In genomic region chr20:48770700-48771099, GRCh38 we compare ENCODE assay signal across 18 cellular contexts. TPM values are rescaled to one million over a fixed set of nuclear protein-coding genes. Genes with fewer than 3 reads are reported as not detected.
DNase-seq lines count a peak whose midpoint lies in the region; ATAC-seq lines count a peak whose summit lies in the region.
"Had no signal": no experiment of that assay in that cellular context is flagged by ENCODE, and none has a peak within 500 bp of the region (broad histone marks: within the 10 kb centered on the region; RNA-seq: fewer than 3 reads in every experiment).

No MANE protein-coding gene starts in this region.

- H3K36me3 Mint-ChIP-seq in stimulated activated naive CD8-positive, alpha-beta T cell treated with anti-CD3 and anti-CD28 coated beads, Interleukin-15, Interleukin-2, amounts not matched to agents 100 ng/mL and 50 ng/mL, for 24 hours (ENCODE audit: low read depth): peaks cover 44% of the 10 kb centered on the region
- H3K36me3 Mint-ChIP-seq in activated CD4-positive, alpha-beta memory T cell treated with anti-CD3 and anti-CD28 coated beads, Interleukin-2, amount 10 ng/mL, durations not matched to agents 7 days and 5 days (ENCODE audit: low read depth): peaks cover 54% of the 10 kb centered on the region

- H3K36me3 ChIP-seq in H7 (replicated peaks; ENCODE audit: control insufficient read depth, insufficient read depth, low read length): no peaks in the 10 kb centered on the region

- CTCF ChIA-PET in activated CD4-positive, alpha-beta memory T cell treated with anti-CD3 and anti-CD28 coated beads, Interleukin-2, amount 10 ng/mL, durations not matched to agents 7 days and 5 days (lab: Charles Lee): no interaction called here

- no peaks in the 10 kb centered on the region for H3K27me3 Mint-ChIP-seq in stimulated activated naive CD8-positive, alpha-beta T cell treated with anti-CD3 and anti-CD28 coated beads, Interleukin-15, Interleukin-2, amounts not matched to agents 100 ng/mL and 50 ng/mL, for 24 hours
- no peaks in the 10 kb centered on the region for H3K27me3 Mint-ChIP-seq in stimulated activated naive CD8-positive, alpha-beta T cell treated with anti-CD3 and anti-CD28 coated beads, Interleukin-15, amount 100 ng/mL, for 72 hours
- no peaks in the 10 kb centered on the region for H3K27me3 Mint-ChIP-seq in activated CD4-positive, alpha-beta memory T cell treated with anti-CD3 and anti-CD28 coated beads, Interleukin-2, amount 10 ng/mL, durations not matched to agents 7 days and 5 days

- H3K4me3 ChIP-seq in H7 (ENCODE audit: insufficient read depth, low read depth, low read length): no peak overlapping the region
- H3K4me3 ChIP-seq: SK-N-MC had no signal

- H3K4me1 Mint-ChIP-seq in stimulated activated naive CD8-positive, alpha-beta T cell treated with anti-CD3 and anti-CD28 coated beads, Interleukin-15, Interleukin-2, amounts not matched to agents 100 ng/mL and 50 ng/mL, for 24 hours (ENCODE audit: low read depth): peaks cover 100% of the 10 kb centered on the region
- peaks cover 99% of the 10 kb centered on the region for H3K4me1 Mint-ChIP-seq in stimulated activated naive CD8-positive, alpha-beta T cell treated with anti-CD3 and anti-CD28 coated beads, Interleukin-15, amount 100 ng/mL, for 72 hours
- peaks cover 95% of the 10 kb centered on the region for H3K4me1 Mint-ChIP-seq in activated CD4-positive, alpha-beta memory T cell treated with anti-CD3 and anti-CD28 coated beads, Interleukin-2, amount 10 ng/mL, durations not matched to agents 7 days and 5 days

- peak overlapping the region; percentile 99 for H3K27ac Mint-ChIP-seq in stimulated activated naive CD8-positive, alpha-beta T cell treated with anti-CD3 and anti-CD28 coated beads, Interleukin-15, Interleukin-2, amounts not matched to agents 100 ng/mL and 50 ng/mL, for 24 hours
- no peak overlapping the region for H3K27ac Mint-ChIP-seq in stimulated activated naive CD8-positive, alpha-beta T cell treated with anti-CD3 and anti-CD28 coated beads, Interleukin-15, amount 100 ng/mL, for 72 hours
- H3K27ac Mint-ChIP-seq in activated CD4-positive, alpha-beta memory T cell treated with anti-CD3 and anti-CD28 coated beads, Interleukin-2, amount 10 ng/mL, durations not matched to agents 7 days and 5 days: peak overlapping the region; percentile 41
- H3K27ac Mint-ChIP-seq: HFFc6, nephron had no signal

- no peaks in the 10 kb centered on the region for H3K9me3 Mint-ChIP-seq in stimulated activated naive CD8-positive, alpha-beta T cell treated with anti-CD3 and anti-CD28 coated beads, Interleukin-15, Interleukin-2, amounts not matched to agents 100 ng/mL and 50 ng/mL, for 24 hours
- H3K9me3 Mint-ChIP-seq in stimulated activated naive CD8-positive, alpha-beta T cell treated with anti-CD3 and anti-CD28 coated beads, Interleukin-15, amount 100 ng/mL, for 72 hours: peaks cover 8 to 18% of the 10 kb centered on the region in 2 donors
- H3K9me3 Mint-ChIP-seq in activated CD4-positive, alpha-beta memory T cell treated with anti-CD3 and anti-CD28 coated beads, Interleukin-2, amount 10 ng/mL, durations not matched to agents 7 days and 5 days: peaks cover 2% of the 10 kb centered on the region

- H3K4me3 Mint-ChIP-seq in stimulated activated naive CD8-positive, alpha-beta T cell treated with anti-CD3 and anti-CD28 coated beads, Interleukin-15, Interleukin-2, amounts not matched to agents 100 ng/mL and 50 ng/mL, for 24 hours: no peak overlapping the region
- no peak overlapping the region for H3K4me3 Mint-ChIP-seq in stimulated activated naive CD8-positive, alpha-beta T cell treated with anti-CD3 and anti-CD28 coated beads, Interleukin-15, amount 100 ng/mL, for 72 hours
- no peak overlapping the region for H3K4me3 Mint-ChIP-seq in activated CD4-positive, alpha-beta memory T cell treated with anti-CD3 and anti-CD28 coated beads, Interleukin-2, amount 10 ng/mL, durations not matched to agents 7 days and 5 days
- H3K4me3 Mint-ChIP-seq: HFFc6, nephron had no signal

- no peaks in the 10 kb centered on the region for H3K27me3 ChIP-seq in H7 (ENCODE audit: control insufficient read depth, insufficient read depth, low read length)

- no peak for DNase-seq in stimulated activated naive CD8-positive, alpha-beta T cell treated with anti-CD3 and anti-CD28 coated beads, Interleukin-15, amount 100 ng/mL, for 72 hours
- no peak for DNase-seq in activated CD4-positive, alpha-beta memory T cell treated with anti-CD3 and anti-CD28 coated beads, Interleukin-2, amount 10 ng/mL, durations not matched to agents 7 days and 5 days
- DNase-seq in fibroblast of gingiva (ENCODE audit: low read depth): peak; percentile 25
- DNase-seq in H7: no peak
- DNase-seq in EL: no peak
- DNase-seq in Kasumi-1 (lab: John Stamatoyannopoulos, UW): no peak
- DNase-seq: cortex of kidney; DMS79; HFFc6; KG1; NCI-H2171; NCI-H526; stimulated activated CD4-positive, alpha-beta T cell treated with anti-CD3 and anti-CD28 coated beads, Interleukin-15, amount 100 ng/mL, for 24 hours; T-helper 9 cell had no signal

- POLR2A ChIA-PET in activated CD4-positive, alpha-beta memory T cell treated with anti-CD3 and anti-CD28 coated beads, Interleukin-2, amount 10 ng/mL, durations not matched to agents 7 days and 5 days (lab: Charles Lee): interaction anchor here (1.1 to 1.4 kb wide), 2 partner anchors 20 to 32 kb away, joined by 5 to 8 read pairs; no protein-coding TSS in a partner anchor

- ATAC-seq in stimulated activated naive CD8-positive, alpha-beta T cell treated with anti-CD3 and anti-CD28 coated beads, Interleukin-15, amount 100 ng/mL, for 72 hours: no peak
- ATAC-seq: sciatic nerve had no signal

RNA-seq across cellular contexts. Expression of gene PREX1, which starts 57.1 kb away (rescaled TPM):
- 100 to 1,000 TPM; 158 to 160 TPM for total RNA-seq in activated CD4-positive, alpha-beta memory T cell treated with anti-CD3 and anti-CD28 coated beads, Interleukin-2, amount 10 ng/mL, durations not matched to agents 7 days and 5 days
- total RNA-seq in H7 (2014; rRNA removed; shearing (Covaris generic)): 36.0 and 37.6 TPM in 2 replicates

Comparison
In these comparisons a context has a peak if more than half of its experiments do, and no peak if none do; other contexts are left out.
1. H3K27ac Mint-ChIP-seq: peak in stimulated activated naive CD8-positive, alpha-beta T cell treated with anti-CD3 and anti-CD28 coated beads, Interleukin-15, Interleukin-2, amounts not matched to agents 100 ng/mL and 50 ng/mL, for 24 hours (single experiment) and activated CD4-positive, alpha-beta memory T cell treated with anti-CD3 and anti-CD28 coated beads, Interleukin-2, amount 10 ng/mL, durations not matched to agents 7 days and 5 days (single experiment); none in stimulated activated naive CD8-positive, alpha-beta T cell treated with anti-CD3 and anti-CD28 coated beads, Interleukin-15, amount 100 ng/mL, for 72 hours (0 of 2).